Comparison of ENCODE assay signal across 8 cellular contexts in genomic region chr6:152948150-152948768, GRCh38. TPM values are rescaled to one million over a fixed set of nuclear protein-coding genes. Genes with fewer than 3 reads are reported as not detected.
DNase-seq lines count a peak whose midpoint lies in the region; ATAC-seq and TF ChIP-seq lines count a peak whose summit lies in the region.

No MANE protein-coding gene starts in this region.

- peaks cover 10% of the 10 kb centered on the region for H3K4me1 ChIP-seq in body of pancreas
- peaks cover 6% of the 10 kb centered on the region for H3K4me1 ChIP-seq in suprapubic skin

- H3K27me3 ChIP-seq in body of pancreas (no peaks in the 10 kb centered on the region), suprapubic skin (peaks cover 5% of the 10 kb centered on the region)

- TF ChIP-seq POLR2A in body of pancreas (IDR thresholded peaks at IDR 0.05) (no peak), suprapubic skin (IDR thresholded peaks at IDR 0.05) (no peak)

- no peak for TF ChIP-seq EP300 in suprapubic skin (IDR thresholded peaks at IDR 0.05)

- H3K27ac ChIP-seq in body of pancreas = no peak overlapping the region
- no peak overlapping the region for H3K27ac ChIP-seq in suprapubic skin

- DNase-seq in COR-L47 (lab: John Stamatoyannopoulos, UW) (peak; percentile 2), NCI-H226 (peak; percentile 9), body of pancreas (no peak), kidney glomerular epithelial cell (lab: John Stamatoyannopoulos, UW) (peak; percentile 25), suprapubic skin (ENCODE audit: low spot score in 2 of 2) (no peak)
- no peak for DNase-seq in stimulated activated CD4-positive, alpha-beta T cell treated with anti-CD3 and anti-CD28 coated beads, Interleukin-2, amount 100 ng/mL, for 24 hours

- intact Hi-C loops in body of pancreas (cut with DNase I) = no loop called here

- no peaks in the 10 kb centered on the region for H3K9me3 ChIP-seq in body of pancreas
- no peaks in the 10 kb centered on the region for H3K9me3 ChIP-seq in suprapubic skin

- ATAC-seq in GM18868 (IDR thresholded peaks at IDR 0.05; ENCODE audit: unreplicated experiment) = peak; percentile 86
- peak; percentile 71 for ATAC-seq in HG03039 (IDR thresholded peaks at IDR 0.05; ENCODE audit: unreplicated experiment)
- ATAC-seq in body of pancreas = peak; percentile 71

- H3K36me3 ChIP-seq in body of pancreas (replicated peaks in 1 of 2; ENCODE audit: insufficient read depth in 1 of 2, low read depth in 2 of 2) (no peaks in the 10 kb centered on the region), suprapubic skin (no peaks in the 10 kb centered on the region)

- TF ChIP-seq CTCF in body of pancreas (IDR thresholded peaks at IDR 0.05) (peak; percentile 18 to 68 (median 61)), suprapubic skin (IDR thresholded peaks at IDR 0.05) (peak; percentile 36 to 44)

- H3K4me3 ChIP-seq in body of pancreas (no peak overlapping the region), suprapubic skin (no peak overlapping the region)

- 18% methylated on average over 9 of the region's 9 CpGs for WGBS in body of pancreas, 2 donors
- WGBS in suprapubic skin = 18% methylated on average over 9 of the region's 9 CpGs

RNA-seq across cellular contexts. Expression of gene FBXO5, which starts 34.6 kb away (rescaled TPM):
- 1 to 10 TPM in 1 of 2 donors, not detected in 1; 2.3 TPM for total RNA-seq in body of pancreas
- total RNA-seq in suprapubic skin = 1 to 10 TPM; 2.4 to 3.5 (median 3.3) TPM

RNA-seq across cellular contexts. Expression of gene MTRF1L, which starts 54.2 kb away (rescaled TPM):
- total RNA-seq in body of pancreas (10 to 100 TPM in 1 of 2 donors, 1 to 10 TPM in 1; 8.6 to 22.7 TPM), suprapubic skin (10 to 100 TPM; 10.7 to 16.5 (median 12.3) TPM)

Comparison
In these comparisons a context has a peak if more than half of its experiments do, and no peak if none do; other contexts are left out.
1. DNase-seq: peak in COR-L47 (single experiment), NCI-H226 (single experiment) and kidney glomerular epithelial cell (single experiment); none in body of pancreas (0 of 4), suprapubic skin (0 of 2) and stimulated activated CD4-positive, alpha-beta T cell treated with anti-CD3 and anti-CD28 coated beads, Interleukin-2, amount 100 ng/mL, for 24 hours (0 of 2).
2. Peak in every context shown above with its lines, with median percentiles within 50 percentile points of each other: ATAC-seq.